Comparison of ENCODE assay signal across 8 cellular contexts in genomic region chr2:69387770-69388481, GRCh38. TPM values are rescaled to one million over a fixed set of nuclear protein-coding genes. Genes with fewer than 3 reads are reported as not detected.
A peak's percentile ranks its signal among the peaks of the same experiment; 100 is the strongest.
DNase-seq lines count a peak whose midpoint lies in the region; ATAC-seq and TF ChIP-seq lines count a peak whose summit lies in the region.

No MANE protein-coding gene starts in this region.

- TF ChIP-seq CTCF in coronary artery (IDR thresholded peaks at IDR 0.05) (no peak), nephron progenitor cell (IDR thresholded peaks at IDR 0.05) (no peak)

- peak overlapping the region; percentile 92 for H3K4me3 Mint-ChIP-seq in nephron progenitor cell

- H3K27ac Mint-ChIP-seq in nephron progenitor cell: peak overlapping the region; percentile 94

- no peaks in the 10 kb centered on the region for H3K27me3 Mint-ChIP-seq in nephron progenitor cell (ENCODE audit: low read depth, poor library complexity)

- H3K9me3 Mint-ChIP-seq in nephron progenitor cell: no peaks in the 10 kb centered on the region

- peak; percentile 16 for DNase-seq in ELF-1 (ENCODE audit: low read depth, low spot score)
- peak; percentile 30 for DNase-seq in NCI-H2227 (lab: John Stamatoyannopoulos, UW; ENCODE audit: unreplicated experiment)
- DNase-seq in coronary artery (ENCODE audit: low spot score): no peak
- no peak for DNase-seq in nephron progenitor cell
- no peak for DNase-seq in NCI-H1436 treated with DMSO at 0.1 percent for 48 hours (lab: John Stamatoyannopoulos, UW)
- DNase-seq in NCI-H524 treated with DMSO at 0.1 percent for 48 hours (lab: John Stamatoyannopoulos, UW): no peak
- no peak for DNase-seq in left colon
- no peak for DNase-seq in NCI-H524 (lab: John Stamatoyannopoulos, UW)

- ATAC-seq in left colon: no peak

- peak overlapping the region; percentile 98 for H3K4me3 ChIP-seq in coronary artery

- H3K27ac ChIP-seq in coronary artery: peak overlapping the region; percentile 94 to 97

- H3K4me1 Mint-ChIP-seq in nephron progenitor cell: peaks cover 38% of the 10 kb centered on the region

- intact Hi-C loops in left colon (cut with DNase I, micrococcal nuclease): no loop called here

- peaks cover 11% of the 10 kb centered on the region for H3K36me3 Mint-ChIP-seq in nephron progenitor cell (ENCODE audit: low read depth)

RNA-seq across cellular contexts. Expression of gene GFPT1, which starts 0.9 kb away (rescaled TPM):
- total RNA-seq in left colon: 100 to 1,000 TPM; 158 to 242 TPM

RNA-seq across cellular contexts. Expression of gene NFU1, which starts 49.3 kb away (rescaled TPM):
- total RNA-seq in left colon: 10 to 100 TPM; 41.1 to 44.6 TPM

Comparison
In these comparisons a context has a peak if more than half of its experiments do, and no peak if none do; other contexts are left out.
1. DNase-seq: peak in ELF-1 (single experiment) and NCI-H2227 (single experiment); none in coronary artery (single experiment), nephron progenitor cell (single experiment), NCI-H1436 treated with DMSO at 0.1 percent for 48 hours (single experiment), NCI-H524 treated with DMSO at 0.1 percent for 48 hours (single experiment), left colon (0 of 2) and NCI-H524 (0 of 2).